Comparison of ENCODE assay signal across 2 cellular contexts in the genomic region with DNA sequence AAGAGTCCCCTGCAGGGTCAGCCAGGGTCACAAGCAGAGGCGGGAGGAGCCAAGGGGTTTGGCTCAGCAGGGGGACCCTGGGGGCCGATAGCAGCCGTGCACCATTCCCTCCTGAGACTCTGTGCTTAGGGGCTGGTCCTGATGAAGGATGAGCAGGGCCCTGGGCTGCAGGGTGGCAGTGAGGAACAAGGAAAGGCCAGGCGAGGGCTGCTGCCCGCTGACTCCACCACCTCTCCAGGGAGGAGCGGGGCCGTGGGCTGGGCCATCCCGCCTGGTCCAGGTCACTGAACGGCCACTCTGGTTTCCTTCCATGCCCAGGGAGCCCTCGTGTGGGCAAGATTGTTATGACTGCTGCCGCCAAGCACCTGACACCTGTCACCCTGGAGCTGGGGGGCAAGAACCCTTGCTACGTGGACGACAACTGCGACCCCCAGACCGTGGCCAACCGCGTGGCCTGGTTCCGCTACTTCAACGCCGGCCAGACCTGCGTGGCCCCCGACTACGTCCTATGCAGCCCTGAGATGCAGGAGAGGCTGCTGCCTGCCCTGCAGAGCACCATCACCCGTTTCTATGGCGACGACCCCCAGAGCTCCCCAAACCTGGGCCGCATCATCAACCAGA.
TF ChIP-seq lines count a peak whose summit lies in the region.

No MANE protein-coding gene starts in this region.

TF ChIP-seq in A549, 52 proteins besides CTCF, POLR2A, EP300 and RAD21:
- peak; percentile 46 for TF ChIP-seq MAX (IDR thresholded peaks at IDR 0.05)
- peak; percentile 1; the same call in 1 of the 2 replicates for TF ChIP-seq TP53 (CRISPR knock-in tag; IDR thresholded peaks at IDR 0.05)
- TF ChIP-seq SMC3 (IDR thresholded peaks at IDR 0.05): peak; percentile 66
- no peak for TF ChIP-seq RNF2 (IDR thresholded peaks at IDR 0.05; ENCODE audit: borderline replicate concordance, low read depth)
- no peak for TF ChIP-seq NPAS2 (CRISPR knock-in tag; IDR thresholded peaks at IDR 0.05; ENCODE audit: borderline replicate concordance)
- TF ChIP-seq HOXA7 (CRISPR knock-in tag; IDR thresholded peaks at IDR 0.05): no peak
- no peak for TF ChIP-seq CBX8 (IDR thresholded peaks at IDR 0.05)

TF ChIP-seq in WTC11, 78 proteins besides CTCF, POLR2A, EP300 and RAD21:
- TF ChIP-seq, protein P1, sequence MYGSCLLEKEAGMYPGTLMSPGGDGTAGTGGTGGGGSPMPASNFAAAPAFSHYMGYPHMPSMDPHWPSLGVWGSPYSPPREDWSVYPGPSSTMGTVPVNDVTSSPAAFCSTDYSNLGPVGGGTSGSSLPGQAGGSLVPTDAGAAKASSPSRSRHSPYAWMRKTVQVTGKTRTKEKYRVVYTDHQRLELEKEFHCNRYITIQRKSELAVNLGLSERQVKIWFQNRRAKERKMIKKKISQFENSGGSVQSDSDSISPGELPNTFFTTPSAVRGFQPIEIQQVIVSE (CRISPR knock-in tag; IDR thresholded peaks at IDR 0.05; ENCODE audit: borderline replicate concordance): no peak
- no peak for TF ChIP-seq PRRX2 (CRISPR knock-in tag; IDR thresholded peaks at IDR 0.05)
- no peak for TF ChIP-seq FOXK1 (CRISPR knock-in tag; IDR thresholded peaks at IDR 0.05)
- TF ChIP-seq, protein P2, sequence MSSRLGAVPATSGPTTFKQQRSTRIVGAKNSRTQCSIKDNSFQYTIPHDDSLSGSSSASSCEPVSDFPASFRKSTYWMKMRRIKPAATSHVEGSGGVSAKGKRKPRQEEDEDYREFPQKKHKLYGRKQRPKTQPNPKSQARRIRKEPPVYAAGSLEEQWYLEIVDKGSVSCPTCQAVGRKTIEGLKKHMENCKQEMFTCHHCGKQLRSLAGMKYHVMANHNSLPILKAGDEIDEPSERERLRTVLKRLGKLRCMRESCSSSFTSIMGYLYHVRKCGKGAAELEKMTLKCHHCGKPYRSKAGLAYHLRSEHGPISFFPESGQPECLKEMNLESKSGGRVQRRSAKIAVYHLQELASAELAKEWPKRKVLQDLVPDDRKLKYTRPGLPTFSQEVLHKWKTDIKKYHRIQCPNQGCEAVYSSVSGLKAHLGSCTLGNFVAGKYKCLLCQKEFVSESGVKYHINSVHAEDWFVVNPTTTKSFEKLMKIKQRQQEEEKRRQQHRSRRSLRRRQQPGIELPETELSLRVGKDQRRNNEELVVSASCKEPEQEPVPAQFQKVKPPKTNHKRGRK (CRISPR knock-in tag; IDR thresholded peaks at IDR 0.05; ENCODE audit: borderline replicate concordance): no peak
- no peak for TF ChIP-seq FOXP1 (CRISPR knock-in tag; IDR thresholded peaks at IDR 0.05; ENCODE audit: borderline replicate concordance)
- no peak for TF ChIP-seq ATF1 (CRISPR knock-in tag; IDR thresholded peaks at IDR 0.05)
TF ChIP-seq in WTC11: peak in this region for 0.
